In genomic region chr14:23570806-23571483, GRCh38 we compare ENCODE assay signal across 12 cellular contexts. TPM values are rescaled to one million over a fixed set of nuclear protein-coding genes. Genes with fewer than 3 reads are reported as not detected.
"Had no signal": no experiment of that assay in that cellular context is flagged by ENCODE, and none has a peak within 500 bp of the region (broad histone marks: within the 10 kb centered on the region; RNA-seq: fewer than 3 reads in every experiment).

No MANE protein-coding gene starts in this region.

- DNase-seq: activated CD4-positive, alpha-beta T cell treated with anti-CD3 and anti-CD28 coated beads, Interleukin-2, amount 50 U/mL, for 48 hours; activated CD4-positive, CD25-positive, alpha-beta regulatory T cell treated with anti-CD3 and anti-CD28 coated beads, Interleukin-2, amount 50 U/mL, for 72 hours; activated naive CD4-positive, alpha-beta T cell treated with anti-CD3 and anti-CD28 coated beads, Interleukin-2, amount 50 U/mL, for 16 hours; effector memory CD4-positive, alpha-beta T cell; foreskin melanocyte; immature natural killer cell; nephron progenitor cell; stimulated activated CD4-positive, alpha-beta T cell treated with anti-CD3 and anti-CD28 coated beads, Interleukin-1b, Interleukin-23, amount 100 ng/mL, for 48 hours; T-helper 9 cell had no signal

- H3K4me3 ChIP-seq: coronary artery had no signal

- H3K4me3 Mint-ChIP-seq: immature natural killer cell, nephron progenitor cell, T-cell had no signal

- H3K27ac Mint-ChIP-seq: immature natural killer cell, nephron progenitor cell, T-cell had no signal

- H3K9me3 Mint-ChIP-seq: immature natural killer cell, nephron progenitor cell, T-cell had no signal

RNA-seq across cellular contexts. Expression of gene JPH4, which starts 7.6 kb away (rescaled TPM):
- total RNA-seq: pulmonary artery endothelial cell had no signal
